In genomic region chr11:14424096-14424495, GRCh38 we compare ENCODE assay signal across 18 cellular contexts.
A peak's percentile ranks its signal among the peaks of the same experiment; 100 is the strongest.
DNase-seq lines count a peak whose midpoint lies in the region; ATAC-seq, FAIRE-seq and TF ChIP-seq lines count a peak whose summit lies in the region.
"Had no signal": no experiment of that assay in that cellular context is flagged by ENCODE, and none has a peak within 500 bp of the region (broad histone marks: within the 10 kb centered on the region; RNA-seq: fewer than 3 reads in every experiment).

No MANE protein-coding gene starts in this region.

- no peaks in the 10 kb centered on the region for H4K20me1 ChIP-seq in keratinocyte (ENCODE audit: control insufficient read depth, extremely low read depth, insufficient read depth, low read length)
- H4K20me1 ChIP-seq: BLaER1 had no signal

- FAIRE-seq in keratinocyte (lab: Jason Lieb, UNC), result peak; percentile 13

- H3K9me3 Mint-ChIP-seq in HFFc6, result no peaks in the 10 kb centered on the region
- H3K9me3 Mint-ChIP-seq: brain, neural crest cell, type B pancreatic cell had no signal

- H3K36me3 Mint-ChIP-seq in HFFc6 (ENCODE audit: low read depth), result no peaks in the 10 kb centered on the region; the same call in 1 of the 2 replicates
- H3K36me3 Mint-ChIP-seq: type B pancreatic cell had no signal

- H3K9me1 ChIP-seq in keratinocyte (ENCODE audit: control insufficient read depth, extremely low read depth, insufficient read depth, low read length), result no peaks in the 10 kb centered on the region

- H3K4me3 Mint-ChIP-seq in HFFc6, result no peak overlapping the region
- H3K4me3 Mint-ChIP-seq: brain, neural crest cell, type B pancreatic cell had no signal

- in situ Hi-C loops in astrocyte of the spinal cord (cut with HindIII; ENCODE audit: low sequenced_read_pairs), result no loop called here

- no peaks in the 10 kb centered on the region for H3K36me3 ChIP-seq in keratinocyte (ENCODE audit: control insufficient read depth in 2 of 2, extremely low read depth in 1 of 2, insufficient read depth in 2 of 2, low read length in 2 of 2)
- H3K36me3 ChIP-seq in psoas muscle (ENCODE audit: insufficient read depth in 1 of 2, low read depth in 1 of 2), result no peaks in the 10 kb centered on the region
- H3K36me3 ChIP-seq: BLaER1, gastrocnemius medialis, HAP-1 had no signal

- no peak for DNase-seq in AG04450 (ENCODE audit: low read depth, low spot score)
- DNase-seq in HFFc6, result peak; percentile 51
- peak; percentile 59 for DNase-seq in astrocyte of the spinal cord (ENCODE audit: low read depth, low spot score)
- no peak for DNase-seq in keratinocyte (ENCODE audit: low read depth, low spot score)
- no peak for DNase-seq in left colon
- no peak for DNase-seq in psoas muscle
- DNase-seq: activated gamma-delta T cell; gastrocnemius medialis; NCI-H1092 treated with DMSO at 0.1 percent for 48 hours; right cardiac atrium; stimulated activated CD4-positive, alpha-beta T cell treated with anti-CD3 and anti-CD28 coated beads, Interleukin-4, amount 100 ng/mL, for 1 hour had no signal

- H3K27ac ChIP-seq in AG04450 (ENCODE audit: low read depth, low read length) (peak overlapping the region; percentile 87), keratinocyte (ENCODE audit: control insufficient read depth, insufficient read depth, low read length) (no peak overlapping the region), psoas muscle (no peak overlapping the region)
- H3K27ac ChIP-seq: BLaER1, gastrocnemius medialis had no signal

- TF ChIP-seq CTCF in AG04450 (IDR thresholded peaks at IDR 0.05; ENCODE audit: low read depth, low read length), result no peak
- TF ChIP-seq CTCF in HFFc6 (IDR thresholded peaks at IDR 0.05), result no peak
- no peak for TF ChIP-seq CTCF in astrocyte of the spinal cord (IDR thresholded peaks at IDR 0.05; ENCODE audit: low read depth, low read length)
- TF ChIP-seq CTCF in keratinocyte (optimal IDR thresholded peaks at IDR 0.05 in 1 of 3, IDR thresholded peaks at IDR 0.05 in 1 of 3, conservative IDR thresholded peaks at IDR 0.05 in 1 of 3; ENCODE audit: extremely low read depth in 1 of 3, insufficient read depth in 2 of 3, low read length in 3 of 3), result no peak
- no peak for TF ChIP-seq CTCF in psoas muscle (IDR thresholded peaks at IDR 0.05)

- no peak for ATAC-seq in left colon
- no peak for ATAC-seq in psoas muscle
- no peak for ATAC-seq in HG02870 (IDR thresholded peaks at IDR 0.05; ENCODE audit: unreplicated experiment)
- ATAC-seq in GM19023 (IDR thresholded peaks at IDR 0.05; ENCODE audit: unreplicated experiment), result no peak
- ATAC-seq: gastrocnemius medialis, right cardiac atrium had no signal

- H2AFZ ChIP-seq in keratinocyte (ENCODE audit: control insufficient read depth, low read length), result no peak overlapping the region

- H3K4me1 ChIP-seq in keratinocyte (ENCODE audit: control insufficient read depth, extremely low read depth, insufficient read depth, low read length) (peaks cover 34% of the 10 kb centered on the region), psoas muscle (peaks cover 30% of the 10 kb centered on the region)
- H3K4me1 ChIP-seq: BLaER1, HAP-1 had no signal

- H3K27me3 ChIP-seq in AG04450 (ENCODE audit: control insufficient read depth, insufficient read depth, low read length) (no peaks in the 10 kb centered on the region), keratinocyte (ENCODE audit: control insufficient read depth, extremely low read depth, insufficient read depth, low read length) (no peaks in the 10 kb centered on the region), psoas muscle (ENCODE audit: insufficient read depth in 3 of 3, low read length in 2 of 3) (no peaks in the 10 kb centered on the region)
- H3K27me3 ChIP-seq: BLaER1, gastrocnemius medialis had no signal

- H3K9me3 ChIP-seq in AG04450 (ENCODE audit: control insufficient read depth, insufficient read depth, low read length) (no peaks in the 10 kb centered on the region), keratinocyte (ENCODE audit: control insufficient read depth, low read depth, low read length) (no peaks in the 10 kb centered on the region), psoas muscle (no peaks in the 10 kb centered on the region)
- H3K9me3 ChIP-seq: BLaER1, gastrocnemius medialis, HAP-1 had no signal

- intact Hi-C loops in left colon (cut with DNase I, micrococcal nuclease) (no loop called here), psoas muscle (cut with DNase I) (loop anchor here in 1 of 2 donors (5.0 kb wide), 1 partner anchor 42 kb away; no protein-coding TSS in a partner anchor)

- H3K9ac ChIP-seq in keratinocyte (ENCODE audit: control insufficient read depth, extremely low read depth, insufficient read depth, low read length), result no peak overlapping the region
- H3K9ac ChIP-seq: BLaER1 had no signal

- no peak overlapping the region for H3K4me3 ChIP-seq in AG04450 (ENCODE audit: low read depth, low read length)
- no peak overlapping the region for H3K4me3 ChIP-seq in astrocyte of the spinal cord (ENCODE audit: low read depth, low read length)
- no peak overlapping the region for H3K4me3 ChIP-seq in keratinocyte (ENCODE audit: control insufficient read depth in 2 of 3, extremely low read depth in 1 of 3, insufficient read depth in 2 of 3, low read depth in 1 of 3, low read length in 3 of 3)
- H3K4me3 ChIP-seq in psoas muscle, result no peak overlapping the region
- H3K4me3 ChIP-seq: BLaER1, gastrocnemius medialis, HAP-1 had no signal

- no peak overlapping the region for H3K4me2 ChIP-seq in keratinocyte (ENCODE audit: control insufficient read depth, extremely low read depth, insufficient read depth, low read depth, low read length)
- H3K4me2 ChIP-seq: BLaER1 had no signal

- peaks cover 27% of the 10 kb centered on the region for H3K4me1 Mint-ChIP-seq in HFFc6 (ENCODE audit: low read depth)
- H3K4me1 Mint-ChIP-seq: neural crest cell had no signal

- CTCF ChIA-PET in AG04450 (lab: Charles Lee), result interaction anchor here (3.6 kb wide), 1 partner anchor 32 kb away, joined by 27 read pairs; no protein-coding TSS in a partner anchor

- H3K79me2 ChIP-seq in keratinocyte (ENCODE audit: control insufficient read depth, insufficient read depth, low read length), result no peaks in the 10 kb centered on the region

- H3K27me3 Mint-ChIP-seq in HFFc6 (ENCODE audit: insufficient read depth), result peaks cover 1% of the 10 kb centered on the region
- H3K27me3 Mint-ChIP-seq: brain, type B pancreatic cell had no signal

- no peak overlapping the region for H3K27ac Mint-ChIP-seq in HFFc6
- H3K27ac Mint-ChIP-seq: brain, type B pancreatic cell had no signal

- POLR2A ChIA-PET in AG04450 (lab: Yijun Ruan, JAX), result interaction anchor here (0.5 to 2.5 kb wide), 2 partner anchors 11 to 73 kb away, joined by 5 to 28 read pairs; no protein-coding TSS in a partner anchor

- dilution Hi-C loops in keratinocyte (cut with MboI; ENCODE audit: extremely low pct_ligation_motif_present, low sequenced_read_pairs), result no loop called here

Comparison
In these comparisons a context has a peak if more than half of its experiments do, and no peak if none do; other contexts are left out.
1. DNase-seq: peak in HFFc6 (single experiment) and astrocyte of the spinal cord (single experiment); none in AG04450 (single experiment), keratinocyte (single experiment), left colon (0 of 2) and psoas muscle (0 of 2).